ENCODE assay signal across 15 cellular contexts in the genomic region with DNA sequence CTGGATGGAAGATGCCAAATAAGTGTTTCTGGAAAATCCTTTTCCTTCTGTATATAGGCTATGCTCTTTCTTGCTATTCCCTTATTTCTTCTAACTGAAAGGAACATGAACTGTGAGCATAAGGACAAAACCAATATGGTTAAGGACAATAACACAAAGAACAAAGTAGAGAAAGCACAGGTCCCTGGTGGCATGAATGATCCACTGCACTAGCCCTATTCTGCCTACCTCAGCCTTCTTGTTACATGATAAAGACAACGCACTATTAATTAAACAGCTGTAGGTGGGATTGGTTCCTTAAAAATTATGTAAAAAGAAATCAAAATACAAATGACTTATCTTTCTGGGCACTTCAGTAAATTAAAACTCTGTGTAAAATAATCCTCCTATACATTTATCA. TPM values are rescaled to one million over a fixed set of nuclear protein-coding genes. Genes with fewer than 3 reads are reported as not detected.
DNase-seq lines count a peak whose midpoint lies in the region; ATAC-seq and TF ChIP-seq lines count a peak whose summit lies in the region.
"Had no signal": no experiment of that assay in that cellular context is flagged by ENCODE, and none has a peak within 500 bp of the region (broad histone marks: within the 10 kb centered on the region; RNA-seq: fewer than 3 reads in every experiment).

No MANE protein-coding gene starts in this region.

- H3K36me3 ChIP-seq in upper lobe of right lung, result no peaks in the 10 kb centered on the region
- H3K36me3 ChIP-seq: cardiac muscle cell, tibial artery had no signal

- no peak overlapping the region for H3K4me3 ChIP-seq in upper lobe of right lung
- H3K4me3 ChIP-seq: cardiac muscle cell, skin epidermis had no signal

- TF ChIP-seq CTCF in progenitor cell of endocrine pancreas (IDR thresholded peaks at IDR 0.05; ENCODE audit: unreplicated experiment) (peak; percentile 39), upper lobe of right lung (IDR thresholded peaks at IDR 0.05) (no peak)

- H3K27ac ChIP-seq in upper lobe of right lung, result no peak overlapping the region
- H3K27ac ChIP-seq: cardiac muscle cell had no signal

- peaks cover 4% of the 10 kb centered on the region for H3K9me3 Mint-ChIP-seq in progenitor cell of endocrine pancreas (ENCODE audit: low read depth)

- peaks cover 5% of the 10 kb centered on the region for H3K27me3 Mint-ChIP-seq in progenitor cell of endocrine pancreas

- no peaks in the 10 kb centered on the region for H3K9me3 ChIP-seq in upper lobe of right lung
- H3K9me3 ChIP-seq: tibial artery had no signal

- H3K36me3 Mint-ChIP-seq in progenitor cell of endocrine pancreas (ENCODE audit: insufficient read depth), result no peaks in the 10 kb centered on the region

- H3K27me3 ChIP-seq in upper lobe of right lung, result no peaks in the 10 kb centered on the region
- H3K27me3 ChIP-seq: cardiac muscle cell, tibial artery had no signal

- ATAC-seq in upper lobe of right lung, result no peak
- ATAC-seq: esophagus mucosa had no signal

- peaks cover 13% of the 10 kb centered on the region for H3K4me1 ChIP-seq in upper lobe of right lung

- H3K27ac Mint-ChIP-seq in progenitor cell of endocrine pancreas, result no peak overlapping the region

- intact Hi-C loops in upper lobe of right lung (cut with DNase I), result no loop called here

- peak; percentile 29 for DNase-seq in NCI-H82 (lab: John Stamatoyannopoulos, UW)
- no peak for DNase-seq in NCI-H82 treated with DMSO at 0.1 percent for 48 hours (lab: John Stamatoyannopoulos, UW; ENCODE audit: unreplicated experiment)
- peak; percentile 15 for DNase-seq in KBM-7
- peak; percentile 12 for DNase-seq in dermis blood vessel endothelial cell
- no peak for DNase-seq in progenitor cell of endocrine pancreas (ENCODE audit: low spot score, unreplicated experiment)
- no peak for DNase-seq in upper lobe of right lung
- no peak for DNase-seq in NCI-H345 treated with DMSO at 0.1 percent for 48 hours (lab: John Stamatoyannopoulos, UW; ENCODE audit: unreplicated experiment)
- no peak for DNase-seq in NOMO-1 treated with dmso at 0.1 percent for 144 hours (lab: John Stamatoyannopoulos, UW; ENCODE audit: unreplicated experiment)
- DNase-seq: activated CD4-positive, alpha-beta T cell treated with anti-CD3 and anti-CD28 coated beads for 4 hours; NCI-H1436 treated with DMSO at 0.1 percent for 48 hours; NCI-H774; tibial artery had no signal

- peaks cover 9% of the 10 kb centered on the region for H3K4me1 Mint-ChIP-seq in progenitor cell of endocrine pancreas (ENCODE audit: low read depth)

- no peak overlapping the region for H3K4me3 Mint-ChIP-seq in progenitor cell of endocrine pancreas (ENCODE audit: low read depth)

- in situ Hi-C loops in KBM-7 (cut with MboI; ENCODE audit: low pct_unique_long_range_greater_than_20kb, low sequenced_read_pairs), result no loop called here

RNA-seq across cellular contexts. Expression of gene WDR75, which starts 1.9 kb away (rescaled TPM):
- 45.6 and 49.9 TPM in 2 replicates for total RNA-seq in dermis blood vessel endothelial cell
- 40.0 and 44.8 TPM in 2 replicates for total RNA-seq in progenitor cell of endocrine pancreas
- 23.4 TPM for total RNA-seq in upper lobe of right lung

Comparison
In these comparisons a context has a peak if more than half of its experiments do, and no peak if none do; other contexts are left out.
1. DNase-seq: peak in NCI-H82 (single experiment), KBM-7 (single experiment) and dermis blood vessel endothelial cell (single experiment); none in NCI-H82 treated with DMSO at 0.1 percent for 48 hours (single experiment), progenitor cell of endocrine pancreas (single experiment), upper lobe of right lung (single experiment), NCI-H345 treated with DMSO at 0.1 percent for 48 hours (single experiment) and NOMO-1 treated with dmso at 0.1 percent for 144 hours (single experiment).